Comparison of ENCODE assay signal across 29 cellular contexts in genomic region chr17:38546396-38546795, GRCh38. TPM values are rescaled to one million over a fixed set of nuclear protein-coding genes. Genes with fewer than 3 reads are reported as not detected.
"Had no signal": no experiment of that assay in that cellular context is flagged by ENCODE, and none has a peak within 500 bp of the region (broad histone marks: within the 10 kb centered on the region; RNA-seq: fewer than 3 reads in every experiment).

No MANE protein-coding gene starts in this region.

- DNase-seq: dermis blood vessel endothelial cell; dorsolateral prefrontal cortex; effector CD4-positive, alpha-beta T cell; effector memory CD4-positive, alpha-beta T cell; erythroblast; esophagus squamous epithelium; foreskin fibroblast; foreskin melanocyte; gastrocnemius medialis; glutamatergic neuron; head of caudate nucleus; heart right ventricle; hypothalamus; immature natural killer cell; islet precursor cell; kidney; kidney glomerular epithelial cell; left cardiac atrium; left lung; left ventricle myocardium superior; lower lobe of right lung; mesenchymal stem cell; naive B cell had no signal

- H3K27ac Mint-ChIP-seq: immature natural killer cell, mesothelial cell of epicardium, naive B cell had no signal

- H3K79me2 ChIP-seq: hepatocyte had no signal

- H3K4me2 ChIP-seq: hepatocyte had no signal

- H3K27me3 ChIP-seq: dorsolateral prefrontal cortex, hepatocyte had no signal

- H3K36me3 Mint-ChIP-seq: immature natural killer cell, naive B cell had no signal

- H3K4me3 ChIP-seq: coronary artery, dorsolateral prefrontal cortex, esophagus squamous epithelium, gastrocnemius medialis, heart right ventricle, hepatocyte, left lung, lower lobe of right lung, mucosa of descending colon had no signal

- H3K4me1 ChIP-seq: gastrocnemius medialis, left lung, lower lobe of right lung had no signal

- H3K9me3 ChIP-seq: esophagus squamous epithelium, gastrocnemius medialis, heart right ventricle, left lung, lower lobe of right lung, mucosa of descending colon had no signal

- H3K9me3 Mint-ChIP-seq: mesothelial cell of epicardium, naive B cell had no signal

- H2AFZ ChIP-seq: hepatocyte had no signal

- H3K36me3 ChIP-seq: esophagus squamous epithelium, gastrocnemius medialis, heart right ventricle, left lung, lower lobe of right lung had no signal

- H3K4me3 Mint-ChIP-seq: immature natural killer cell, mesothelial cell of epicardium had no signal

- H3K4me1 Mint-ChIP-seq: immature natural killer cell, mesothelial cell of epicardium had no signal

- H3K27ac ChIP-seq: coronary artery, epithelial cell of prostate, esophagus squamous epithelium, gastrocnemius medialis, heart right ventricle, hepatocyte, left lung, lower lobe of right lung had no signal

RNA-seq across cellular contexts. Expression of gene SRCIN1, which starts 59.4 kb away (rescaled TPM):
- total RNA-seq: glomerular endothelial cell had no signal
- polyA plus RNA-seq: immature natural killer cell had no signal
